Comparison of ENCODE assay signal across 16 cellular contexts in the genomic region with DNA sequence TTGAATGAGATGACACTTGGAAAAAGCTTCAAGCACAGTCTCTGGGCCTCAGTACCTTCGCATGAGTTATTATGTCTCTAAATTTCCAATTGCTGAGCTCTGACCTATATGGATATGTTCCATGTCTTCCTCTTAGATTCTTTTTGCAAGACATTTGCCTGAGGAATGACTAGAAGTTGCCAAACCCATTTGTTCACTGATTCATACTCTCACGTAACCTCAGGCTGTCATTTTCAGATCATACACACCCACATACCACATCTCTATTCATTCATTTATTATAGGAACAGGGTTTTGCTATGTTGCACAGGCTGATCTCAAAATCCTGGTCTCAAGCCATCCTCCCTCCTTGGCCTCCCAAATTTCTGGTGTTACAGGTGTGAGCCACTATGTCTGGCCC.
"Had no signal": no experiment of that assay in that cellular context is flagged by ENCODE, and none has a peak within 500 bp of the region (broad histone marks: within the 10 kb centered on the region; RNA-seq: fewer than 3 reads in every experiment).

No MANE protein-coding gene starts in this region.

- H3K27ac ChIP-seq: esophagus muscularis mucosa, left ventricle myocardium inferior, neural progenitor cell, thoracic aorta, vagina, WERI-Rb-1 had no signal

- H2AFZ ChIP-seq: neural progenitor cell had no signal

- H3K9me3 ChIP-seq: esophagus muscularis mucosa, left ventricle myocardium inferior, thoracic aorta, vagina had no signal

- ATAC-seq: activated CD8-positive, alpha-beta T cell treated with anti-CD3 and anti-CD28 coated beads, Interleukin-2, amount 10 ng/mL, durations not matched to agents 7 days and 5 days; naive thymus-derived CD8-positive, alpha-beta T cell had no signal

- H3K4me1 ChIP-seq: esophagus muscularis mucosa, left ventricle myocardium inferior, neural progenitor cell, vagina had no signal

- H3K27me3 ChIP-seq: esophagus muscularis mucosa, neural progenitor cell, vagina had no signal

- H3K36me3 ChIP-seq: esophagus muscularis mucosa, left ventricle myocardium inferior, neural progenitor cell, thoracic aorta, vagina, WERI-Rb-1 had no signal

- H3K9ac ChIP-seq: neural progenitor cell had no signal

- H3K4me2 ChIP-seq: neural progenitor cell had no signal

- DNase-seq: activated CD4-positive, alpha-beta T cell treated with anti-CD3 and anti-CD28 coated beads for 1 hour; activated CD4-positive, alpha-beta T cell treated with anti-CD3 and anti-CD28 coated beads, Interleukin-2, amount 50 U/mL, for 1 hour; activated CD8-positive, alpha-beta T cell treated with anti-CD3 and anti-CD28 coated beads, Interleukin-2, amount 10 ng/mL, durations not matched to agents 7 days and 5 days; activated naive CD4-positive, alpha-beta T cell; activated T-cell treated with anti-CD3 and anti-CD28 coated beads, Interleukin-2, amount 50 U/mL, for 24 hours; effector CD4-positive, alpha-beta T cell; left ventricle myocardium inferior; naive thymus-derived CD8-positive, alpha-beta T cell; stimulated activated CD4-positive, alpha-beta T cell treated with anti-CD3 and anti-CD28 coated beads, Interleukin-4, amount 100 ng/mL, for 24 hours; stimulated activated naive CD4-positive, alpha-beta T cell treated with Interleukin-2 at 50 U/mL for 16 hours; WERI-Rb-1 had no signal

- H3K4me3 ChIP-seq: esophagus muscularis mucosa, left ventricle myocardium inferior, neural progenitor cell, thoracic aorta, vagina had no signal

- FAIRE-seq: TTC549 had no signal
